Comparison of ENCODE assay signal across 8 cellular contexts in genomic region chr17:27630607-27631408, GRCh38. TPM values are rescaled to one million over a fixed set of nuclear protein-coding genes. Genes with fewer than 3 reads are reported as not detected.
DNase-seq lines count a peak whose midpoint lies in the region; ATAC-seq and TF ChIP-seq lines count a peak whose summit lies in the region.

LGALS9 (plus strand) TSS chr17:27631188; CDS start chr17:27631266, 78 bp downstream.

- H3K27ac ChIP-seq in PC-9 (no peak within 1 kb of the TSS), brain microvascular endothelial cell (no peak within 1 kb of the TSS), mesenchymal stem cell (ENCODE audit: low read length, poor library complexity, severe bottlenecking) (no peak within 1 kb of the TSS), urinary bladder (ENCODE audit: low read depth) (peak within 1 kb of the TSS; percentile 67), testis (peak within 1 kb of the TSS in 1 of 2 donors; percentile 31)

- H3K79me2 ChIP-seq in PC-9 (ENCODE audit: low read depth), result no peaks in the 10 kb centered on the region

- intact Hi-C loops in PC-9 (cut with micrococcal nuclease; ENCODE audit: unreplicated experiment), result no loop called here
- intact Hi-C loops in testis (cut with DNase I; ENCODE audit: low total_unique reads), result no loop called here

- H2BK5ac ChIP-seq in mesenchymal stem cell (ENCODE audit: low read depth, low read length, poor library complexity, severe bottlenecking), result no peak within 1 kb of the TSS

- no peak within 1 kb of the TSS for H2BK15ac ChIP-seq in mesenchymal stem cell (ENCODE audit: low read depth, poor library complexity, severe bottlenecking)

- H3K79me1 ChIP-seq in mesenchymal stem cell (replicated peaks; ENCODE audit: low read length, poor library complexity, severe bottlenecking), result no peaks in the 10 kb centered on the region

- peak; percentile 62 to 66 for DNase-seq in PC-9
- peak; percentile 32 for DNase-seq in brain microvascular endothelial cell
- DNase-seq in mesenchymal stem cell, result peak; percentile 19
- DNase-seq in DMS 273 treated with DMSO at 0.1 percent for 48 hours (lab: John Stamatoyannopoulos, UW), result no peak
- no peak for DNase-seq in testis

- in situ Hi-C loops in brain microvascular endothelial cell (cut with HindIII; ENCODE audit: low pct_ligation_motif_present, low sequenced_read_pairs), result no loop called here

- BruUV-seq in PC-9 (replicated peaks; lab: Mats Ljungman, UMichigan), result no TSS peak

- no peaks in the 10 kb centered on the region for H3K9me2 ChIP-seq in PC-9 (ENCODE audit: insufficient read depth)

- POLR2A ChIA-PET in PC-9 (lab: Charles Lee; ENCODE audit: unreplicated experiment), result no interaction called here

- no peak within 1 kb of the TSS for H3K23ac ChIP-seq in mesenchymal stem cell (ENCODE audit: low read length in 2 of 2)

- H3K18ac ChIP-seq in mesenchymal stem cell (ENCODE audit: low read depth in 1 of 2, low read length in 2 of 2), result no peak within 1 kb of the TSS

- no peak within 1 kb of the TSS for H3K14ac ChIP-seq in mesenchymal stem cell (ENCODE audit: low read length in 2 of 2)

- no peak within 1 kb of the TSS for H4K91ac ChIP-seq in mesenchymal stem cell (ENCODE audit: low read length)

- H3K36me3 ChIP-seq in PC-9 (ENCODE audit: low read depth) (no peaks in the 10 kb centered on the region), brain microvascular endothelial cell (replicated peaks) (peaks cover 5% of the 10 kb centered on the region), mesenchymal stem cell (ENCODE audit: control insufficient read depth in 1 of 2, insufficient read depth in 2 of 2, low read depth in 1 of 2, low read length in 2 of 2) (peaks cover 8 to 11% of the 10 kb centered on the region in 2 experiments), urinary bladder (ENCODE audit: insufficient read depth) (no peaks in the 10 kb centered on the region), testis (ENCODE audit: low read depth, missing control alignments) (no peaks in the 10 kb centered on the region)

- no peak within 1 kb of the TSS for H3K4me3 ChIP-seq in PC-9
- H3K4me3 ChIP-seq in brain microvascular endothelial cell (ENCODE audit: low read depth, low read length), result no peak within 1 kb of the TSS
- H3K4me3 ChIP-seq in mesenchymal stem cell (ENCODE audit: insufficient read depth in 1 of 2, low read depth in 1 of 2, low read length in 2 of 2), result no peak within 1 kb of the TSS
- peak within 1 kb of the TSS; percentile 1 for H3K4me3 ChIP-seq in urinary bladder (ENCODE audit: low read depth, low read length)
- no peak within 1 kb of the TSS for H3K4me3 ChIP-seq in testis

- no peak for TF ChIP-seq POLR2A in testis (IDR thresholded peaks at IDR 0.05)

- no peak within 1 kb of the TSS for H4K8ac ChIP-seq in mesenchymal stem cell (ENCODE audit: low read length)

- no peak within 1 kb of the TSS for H2AK5ac ChIP-seq in mesenchymal stem cell (ENCODE audit: low read length, severe bottlenecking)

- no peak within 1 kb of the TSS for H2BK12ac ChIP-seq in mesenchymal stem cell (ENCODE audit: low read length in 2 of 2)

- H3K4me2 ChIP-seq in PC-9 (no peak within 1 kb of the TSS), mesenchymal stem cell (ENCODE audit: low read length, poor library complexity, severe bottlenecking) (no peak within 1 kb of the TSS)

- H4K20me1 ChIP-seq in PC-9 (ENCODE audit: insufficient read depth), result no peaks in the 10 kb centered on the region

- peaks cover 3% of the 10 kb centered on the region; the same call in 1 of the 2 replicates for H3F3A ChIP-seq in PC-9 (ENCODE audit: insufficient read depth, low read depth)

- H3K27me3 ChIP-seq in PC-9 (ENCODE audit: insufficient read depth, low read depth) (no peaks in the 10 kb centered on the region), brain microvascular endothelial cell (replicated peaks) (no peaks in the 10 kb centered on the region), mesenchymal stem cell (ENCODE audit: control insufficient read depth in 1 of 2, insufficient read depth in 1 of 2, low read length in 2 of 2) (no peaks in the 10 kb centered on the region), testis (no peaks in the 10 kb centered on the region)

- H2BK120ac ChIP-seq in mesenchymal stem cell (ENCODE audit: low read depth, low read length), result no peak within 1 kb of the TSS

- ATAC-seq in GM18498 (IDR thresholded peaks at IDR 0.05; ENCODE audit: unreplicated experiment) (peak; percentile 67), HG02623 (IDR thresholded peaks at IDR 0.05; ENCODE audit: unreplicated experiment) (peak; percentile 39)

- TF ChIP-seq CTCF in PC-9 (conservative IDR thresholded peaks at IDR 0.05) (no peak), brain microvascular endothelial cell (IDR thresholded peaks at IDR 0.05; ENCODE audit: low read depth, low read length, missing control alignments) (no peak), testis (IDR thresholded peaks at IDR 0.05) (no peak)

- H2AFZ ChIP-seq in PC-9, result no peak within 1 kb of the TSS
- no peak within 1 kb of the TSS for H2AFZ ChIP-seq in mesenchymal stem cell (ENCODE audit: low read depth, low read length)

- H3K9me3 ChIP-seq in PC-9 (ENCODE audit: insufficient read depth, low read depth) (no peaks in the 10 kb centered on the region), mesenchymal stem cell (ENCODE audit: control insufficient read depth, low read length) (no peaks in the 10 kb centered on the region), testis (no peaks in the 10 kb centered on the region)

- H3K9ac ChIP-seq in mesenchymal stem cell (ENCODE audit: low read length), result peak within 1 kb of the TSS; percentile 32

- H3K4ac ChIP-seq in mesenchymal stem cell (ENCODE audit: low read depth in 1 of 2, low read length in 2 of 2), result no peak within 1 kb of the TSS

- H3K4me1 ChIP-seq in PC-9 (replicated peaks; ENCODE audit: insufficient read depth) (no peaks in the 10 kb centered on the region), mesenchymal stem cell (ENCODE audit: control insufficient read depth, insufficient read depth, low read depth, low read length) (peaks cover 16% of the 10 kb centered on the region), urinary bladder (ENCODE audit: insufficient read depth) (peaks cover 1% of the 10 kb centered on the region), testis (peaks cover 19% of the 10 kb centered on the region)

- CTCF ChIA-PET in PC-9 (lab: Charles Lee), result no interaction called here

- 83% methylated on average over 10 of the region's 10 CpGs for WGBS in mesenchymal stem cell
- 59% methylated on average over 10 of the region's 10 CpGs for WGBS in urinary bladder
- 64 to 70% methylated on average over 10 of the region's 10 CpGs for WGBS in testis, 2 donors

RNA-seq across cellular contexts. Expression of gene LGALS9, which starts in this region (rescaled TPM):
- 11.2 and 14.5 TPM in 2 replicates for total RNA-seq in PC-9 (2021)
- polyA plus RNA-seq in mesenchymal stem cell (2013, experiment 1 of 2), result 1.2 TPM
- polyA plus RNA-seq in mesenchymal stem cell (2013, experiment 2 of 2), result 1.2 TPM
- 6.5 TPM for total RNA-seq in urinary bladder
- polyA plus RNA-seq in urinary bladder, result 50.1 TPM
- 1 to 10 TPM; 7.2 to 7.4 TPM for total RNA-seq in testis
- 27.5 TPM for polyA plus RNA-seq in testis (ENCODE audit: insufficient read depth, low read depth, low replicate concordance)

Comparison
In these comparisons a context has a peak if more than half of its experiments do, and no peak if none do; other contexts are left out.
1. DNase-seq: peak in PC-9 (2 of 2), brain microvascular endothelial cell (single experiment) and mesenchymal stem cell (single experiment); none in DMS 273 treated with DMSO at 0.1 percent for 48 hours (single experiment) and testis (single experiment).